In genomic region chr3:47018269-47018611, GRCh38 we compare ENCODE assay signal across 18 cellular contexts. TPM values are rescaled to one million over a fixed set of nuclear protein-coding genes. Genes with fewer than 3 reads are reported as not detected.
DNase-seq lines count a peak whose midpoint lies in the region; ATAC-seq and TF ChIP-seq lines count a peak whose summit lies in the region.
"Had no signal": no experiment of that assay in that cellular context is flagged by ENCODE, and none has a peak within 500 bp of the region (broad histone marks: within the 10 kb centered on the region; RNA-seq: fewer than 3 reads in every experiment).

No MANE protein-coding gene starts in this region.

- H3K36me3 ChIP-seq in lower lobe of right lung (peaks cover 60% of the 10 kb centered on the region), thymus (ENCODE audit: control insufficient read depth, insufficient read depth) (peaks cover 46% of the 10 kb centered on the region)

- no peaks in the 10 kb centered on the region for H3K9me3 ChIP-seq in lower lobe of right lung
- no peaks in the 10 kb centered on the region for H3K9me3 ChIP-seq in thymus (ENCODE audit: control insufficient read depth)
- H3K9me3 ChIP-seq: adrenal gland, HAP-1, left ventricle myocardium inferior had no signal

- POLR2A ChIA-PET in WTC11 (lab: Charles Lee) = interaction anchor here (0.6 to 1.0 kb wide), 2 partner anchors 9 to 180 kb away, joined by 3 read pairs; no protein-coding TSS in a partner anchor

- no peaks in the 10 kb centered on the region for H3K27me3 Mint-ChIP-seq in activated T-cell treated with anti-CD3 and anti-CD28 coated beads, Interleukin-2, amount 50 U/mL, for 24 hours
- H3K27me3 Mint-ChIP-seq in WTC11 (ENCODE audit: low read depth) = no peaks in the 10 kb centered on the region

- no peak for ATAC-seq in WTC11
- no peak for ATAC-seq in lower lobe of right lung
- ATAC-seq in GM19452 (IDR thresholded peaks at IDR 0.05; ENCODE audit: unreplicated experiment) = no peak
- no peak for ATAC-seq in stimulated activated naive CD8-positive, alpha-beta T cell treated with anti-CD3 and anti-CD28 coated beads, Interleukin-15, Interleukin-2, amounts not matched to agents 100 U/mL and 50 U/mL, for 24 hours

- intact Hi-C loops in lower lobe of right lung (cut with DNase I) = no loop called here

- no peaks in the 10 kb centered on the region for H3K9me3 Mint-ChIP-seq in activated T-cell treated with anti-CD3 and anti-CD28 coated beads, Interleukin-2, amount 50 U/mL, for 24 hours
- H3K9me3 Mint-ChIP-seq in WTC11 = no peaks in the 10 kb centered on the region
- H3K9me3 Mint-ChIP-seq: T-helper 1 cell treated with Interleukin-12 subunit alpha and Interleukin-12 subunit beta and Interleukin-4 antibody, amounts not matched to agents 30 μg/mL and 1 μg/mL, for 36 hours had no signal

- peaks cover 62% of the 10 kb centered on the region for H3K4me1 Mint-ChIP-seq in activated T-cell treated with anti-CD3 and anti-CD28 coated beads, Interleukin-2, amount 50 U/mL, for 24 hours (ENCODE audit: low read depth)
- peaks cover 7% of the 10 kb centered on the region for H3K4me1 Mint-ChIP-seq in WTC11

- peak overlapping the region; percentile 56 for H3K27ac Mint-ChIP-seq in activated T-cell treated with anti-CD3 and anti-CD28 coated beads, Interleukin-2, amount 50 U/mL, for 24 hours
- no peak overlapping the region for H3K27ac Mint-ChIP-seq in WTC11

- peak overlapping the region; percentile 32 for H3K27ac ChIP-seq in lower lobe of right lung
- peak overlapping the region; percentile 2 for H3K27ac ChIP-seq in thymus (ENCODE audit: low read depth)
- H3K27ac ChIP-seq: foreskin keratinocyte, left ventricle myocardium inferior had no signal

- H3K4me3 ChIP-seq in lower lobe of right lung = no peak overlapping the region
- H3K4me3 ChIP-seq in thymus (ENCODE audit: low read length) = no peak overlapping the region
- H3K4me3 ChIP-seq: adrenal gland, HAP-1, left ventricle myocardium inferior had no signal

- no peaks in the 10 kb centered on the region for H3K27me3 ChIP-seq in lower lobe of right lung (ENCODE audit: low read depth)
- no peaks in the 10 kb centered on the region for H3K27me3 ChIP-seq in thymus (ENCODE audit: control insufficient read depth, insufficient read depth)
- H3K27me3 ChIP-seq: adrenal gland, foreskin keratinocyte had no signal

- peaks cover 73% of the 10 kb centered on the region for H3K36me3 Mint-ChIP-seq in activated T-cell treated with anti-CD3 and anti-CD28 coated beads, Interleukin-2, amount 50 U/mL, for 24 hours (ENCODE audit: low read depth)
- peaks cover 23% of the 10 kb centered on the region for H3K36me3 Mint-ChIP-seq in WTC11

- CTCF ChIA-PET in WTC11 (lab: Charles Lee) = interaction anchor here (1.6 kb wide), 1 partner anchor 353 kb away, joined by 9 read pairs; no protein-coding TSS in a partner anchor

- no peak overlapping the region for H3K4me3 Mint-ChIP-seq in activated T-cell treated with anti-CD3 and anti-CD28 coated beads, Interleukin-2, amount 50 U/mL, for 24 hours
- H3K4me3 Mint-ChIP-seq in WTC11 = no peak overlapping the region

- H3K4me1 ChIP-seq in lower lobe of right lung = peaks cover 44% of the 10 kb centered on the region
- H3K4me1 ChIP-seq in thymus (ENCODE audit: control insufficient read depth, insufficient read depth, low read length) = peaks cover 22% of the 10 kb centered on the region
- H3K4me1 ChIP-seq: HAP-1 had no signal

- TF ChIP-seq CTCF in WTC11 (IDR thresholded peaks at IDR 0.05) (no peak), lower lobe of right lung (IDR thresholded peaks at IDR 0.05) (no peak)

- no peak for DNase-seq in activated T-cell treated with anti-CD3 and anti-CD28 coated beads, Interleukin-2, amount 50 U/mL, for 24 hours
- DNase-seq in activated T-cell treated with anti-CD3 and anti-CD28 coated beads, Interleukin-2, amount 50 U/mL, for 1 hour = no peak
- no peak for DNase-seq in WTC11 (ENCODE audit: low spot score)
- DNase-seq in lower lobe of right lung = no peak
- DNase-seq in NCI-H1436 (lab: John Stamatoyannopoulos, UW) = no peak
- no peak for DNase-seq in stimulated activated naive CD8-positive, alpha-beta T cell treated with anti-CD3 and anti-CD28 coated beads, Interleukin-15, Interleukin-2, amounts not matched to agents 100 U/mL and 50 U/mL, for 24 hours
- DNase-seq: activated CD4-positive, CD25-positive, alpha-beta regulatory T cell treated with anti-CD3 and anti-CD28 coated beads, Interleukin-2, amount 50 U/mL, for 72 hours; central memory CD4-positive, alpha-beta T cell; left ventricle myocardium inferior; NCI-H1092; NCI-H2171; NCI-H82 had no signal

TF ChIP-seq in WTC11, 78 proteins besides CTCF, POLR2A, EP300 and RAD21:
- TF ChIP-seq GABPB1 (CRISPR knock-in tag; IDR thresholded peaks at IDR 0.05) (0 out of 2 replicates have a peak, but pooled peaks have one; percentile 18), E2F5 (CRISPR knock-in tag; IDR thresholded peaks at IDR 0.05) (no peak)

RNA-seq across cellular contexts. Expression of gene NBEAL2, which starts 38.8 kb away (rescaled TPM):
- total RNA-seq in WTC11 (2021) (64.0 to 80.0 TPM (median 64.3 TPM) in 3 replicates), lower lobe of right lung (97.0 TPM)
- 83.6 TPM for polyA plus RNA-seq in thymus

RNA-seq across cellular contexts. Expression of gene CCDC12, which starts 41.7 kb away (rescaled TPM):
- total RNA-seq in WTC11 (2021) (50.3 to 59.1 TPM (median 55.9 TPM) in 3 replicates), lower lobe of right lung (42.9 TPM)
- 83.9 TPM for polyA plus RNA-seq in thymus
